Comparison of ENCODE assay signal across 8 cellular contexts in genomic region chr17:43832976-43833829, GRCh38. TPM values are rescaled to one million over a fixed set of nuclear protein-coding genes. Genes with fewer than 3 reads are reported as not detected.
A peak's percentile ranks its signal among the peaks of the same experiment; 100 is the strongest.
DNase-seq lines count a peak whose midpoint lies in the region; ATAC-seq and TF ChIP-seq lines count a peak whose summit lies in the region.

TSS of gene MPP3 (minus strand) at chr17:43833146. CDS start at chr17:43831906, 1,240 bp downstream.

- TF ChIP-seq CTCF in WI38 (IDR thresholded peaks at IDR 0.05; ENCODE audit: low read depth, low read length): no peak
- TF ChIP-seq CTCF in chondrocyte (IDR thresholded peaks at IDR 0.05): no peak

- H3K4me3 Mint-ChIP-seq in chondrocyte (ENCODE audit: unreplicated experiment): peak within 1 kb of the TSS; percentile 76

- H3K9me3 ChIP-seq in ES-I3 (ENCODE audit: control insufficient read depth, insufficient read depth, low read length): peaks cover 5% of the 10 kb centered on the region; the same call in 1 of the 2 replicates

- peaks cover 9% of the 10 kb centered on the region; the same call in 1 of the 2 replicates for H3K4me1 ChIP-seq in ES-I3 (ENCODE audit: insufficient read depth, low read length)

- H3K27ac Mint-ChIP-seq in chondrocyte (ENCODE audit: unreplicated experiment): peak within 1 kb of the TSS; percentile 64

- H3K9me3 Mint-ChIP-seq in chondrocyte (ENCODE audit: low read depth): peaks cover 4% of the 10 kb centered on the region

- H3K27me3 Mint-ChIP-seq in chondrocyte (ENCODE audit: low read depth): no peaks in the 10 kb centered on the region

- H3K4me1 Mint-ChIP-seq in chondrocyte (ENCODE audit: low read depth): peaks cover 27% of the 10 kb centered on the region

- ATAC-seq in GM18868 (IDR thresholded peaks at IDR 0.05; ENCODE audit: unreplicated experiment): no peak
- ATAC-seq in GM21381 (IDR thresholded peaks at IDR 0.05; ENCODE audit: unreplicated experiment): no peak

- peak within 1 kb of the TSS; percentile 91 for H3K9ac ChIP-seq in ES-I3 (ENCODE audit: low read depth, low read length)

- H3K36me3 Mint-ChIP-seq in chondrocyte (ENCODE audit: low read depth): peaks cover 10% of the 10 kb centered on the region

- H3K36me3 ChIP-seq in ES-I3 (ENCODE audit: insufficient read depth, low read length): no peaks in the 10 kb centered on the region

- DNase-seq in NCI-H1105 treated with DMSO at 0.1 percent for 48 hours (lab: John Stamatoyannopoulos, UW): peak; percentile 49
- DNase-seq in chondrocyte (ENCODE audit: low spot score): no peak
- peak; percentile 79 for DNase-seq in islet precursor cell

- peak within 1 kb of the TSS; percentile 66 for H3K4me3 ChIP-seq in WI38 (ENCODE audit: low read depth, low read length)
- peak within 1 kb of the TSS; percentile 66 to 81 (median 75) for H3K4me3 ChIP-seq in skin epidermis

- H3K27ac ChIP-seq in skin epidermis: peak within 1 kb of the TSS in 20 of 21 experiments; percentile 6 to 84 (median 70)

RNA-seq across cellular contexts. Expression of gene MPP3, which starts in this region (rescaled TPM):
- 13.3 to 15.6 TPM (median 14.4 TPM) in 3 replicates for total RNA-seq in chondrocyte
